Comparison of ENCODE assay signal across 10 cellular contexts in genomic region chr10:103553743-103554487, GRCh38.
DNase-seq lines count a peak whose midpoint lies in the region; ATAC-seq and TF ChIP-seq lines count a peak whose summit lies in the region.
"Had no signal": no experiment of that assay in that cellular context is flagged by ENCODE, and none has a peak within 500 bp of the region (broad histone marks: within the 10 kb centered on the region; RNA-seq: fewer than 3 reads in every experiment).

No MANE protein-coding gene starts in this region.

- peaks cover 73% of the 10 kb centered on the region for H3K27me3 Mint-ChIP-seq in nephron progenitor cell (ENCODE audit: low read depth, poor library complexity)

- peak; percentile 74 for DNase-seq in activated CD4-positive, alpha-beta T cell treated with anti-CD3 and anti-CD28 coated beads for 48 hours
- no peak for DNase-seq in activated CD4-positive, alpha-beta T cell treated with anti-CD3 and anti-CD28 coated beads, Interleukin-2, amount 50 U/mL, for 1 hour
- peak; percentile 29 for DNase-seq in activated naive CD4-positive, alpha-beta T cell treated with anti-CD3 and anti-CD28 coated beads, Interleukin-2, amount 50 U/mL, for 16 hours
- DNase-seq in nephron progenitor cell: no peak
- DNase-seq in stimulated activated naive CD8-positive, alpha-beta T cell treated with anti-CD3 and anti-CD28 coated beads, Interleukin-15, Interleukin-2, amounts not matched to agents 100 U/mL and 50 U/mL, for 24 hours: peak; percentile 52
- no peak for DNase-seq in germinal center (ENCODE audit: low spot score)
- DNase-seq in GOT3 (lab: John Stamatoyannopoulos, UW): no peak
- DNase-seq in EL: no peak
- DNase-seq: NCI-H2081 treated with DMSO at 0.1 percent for 48 hours had no signal

- peaks cover 23% of the 10 kb centered on the region for H3K4me1 Mint-ChIP-seq in nephron progenitor cell

- H3K9me3 Mint-ChIP-seq in nephron progenitor cell: no peaks in the 10 kb centered on the region

- peak overlapping the region; percentile 77 for H3K4me3 Mint-ChIP-seq in nephron progenitor cell

- no peak overlapping the region for H3K27ac Mint-ChIP-seq in nephron progenitor cell
- H3K27ac Mint-ChIP-seq: IgD-negative memory B cell had no signal

- ATAC-seq in stimulated activated naive CD8-positive, alpha-beta T cell treated with anti-CD3 and anti-CD28 coated beads, Interleukin-15, Interleukin-2, amounts not matched to agents 100 U/mL and 50 U/mL, for 24 hours: peak; percentile 73

- TF ChIP-seq CTCF in nephron progenitor cell (IDR thresholded peaks at IDR 0.05): no peak

- H3K36me3 Mint-ChIP-seq in nephron progenitor cell (ENCODE audit: low read depth): no peaks in the 10 kb centered on the region

Comparison
In these comparisons a context has a peak if more than half of its experiments do, and no peak if none do; other contexts are left out.
1. DNase-seq: peak in activated CD4-positive, alpha-beta T cell treated with anti-CD3 and anti-CD28 coated beads for 48 hours (single experiment), activated naive CD4-positive, alpha-beta T cell treated with anti-CD3 and anti-CD28 coated beads, Interleukin-2, amount 50 U/mL, for 16 hours (single experiment) and stimulated activated naive CD8-positive, alpha-beta T cell treated with anti-CD3 and anti-CD28 coated beads, Interleukin-15, Interleukin-2, amounts not matched to agents 100 U/mL and 50 U/mL, for 24 hours (single experiment); none in activated CD4-positive, alpha-beta T cell treated with anti-CD3 and anti-CD28 coated beads, Interleukin-2, amount 50 U/mL, for 1 hour (single experiment), nephron progenitor cell (single experiment), germinal center (single experiment), GOT3 (single experiment) and EL (single experiment).